1 cellular context compared by ENCODE assay signal in the genomic region with DNA sequence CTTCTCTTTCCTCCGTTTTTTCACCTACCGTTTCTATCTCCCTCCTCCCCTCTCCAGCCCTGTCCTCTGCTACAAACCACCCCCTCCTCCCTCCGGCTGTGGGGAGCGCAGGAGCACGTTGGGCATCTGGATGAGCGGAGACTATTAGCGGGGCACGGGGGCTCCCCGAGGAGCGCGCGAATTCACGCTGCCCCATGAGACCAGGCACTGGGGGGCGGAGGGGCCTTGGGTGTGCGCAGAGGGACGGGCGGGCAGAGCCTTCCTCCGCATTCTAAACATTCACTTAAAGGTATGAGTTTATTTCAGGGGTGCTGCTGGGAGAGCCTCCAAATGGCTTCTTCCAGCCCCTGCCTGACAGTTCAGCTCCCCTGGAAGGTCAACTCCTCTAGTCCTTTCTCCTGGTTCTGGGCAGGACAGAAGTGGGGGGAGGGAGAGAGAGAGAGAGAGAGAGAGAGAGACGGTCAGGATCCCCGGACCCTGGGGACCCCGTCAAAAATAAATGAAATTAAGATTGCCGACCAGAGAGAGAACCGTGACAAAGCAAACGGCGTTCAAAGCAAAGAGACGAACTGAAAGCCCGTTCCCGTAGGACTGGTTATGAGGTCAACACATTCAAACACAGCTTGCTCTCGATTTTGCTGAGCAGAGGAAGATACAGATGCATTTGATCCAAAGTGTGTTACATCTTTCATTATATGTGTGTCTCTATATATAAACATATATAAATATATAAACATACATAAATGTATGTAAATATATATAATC.
TF ChIP-seq lines count a peak whose summit lies in the region.

No MANE protein-coding gene starts in this region.

TF ChIP-seq in H1, 55 proteins besides CTCF, POLR2A, EP300 and RAD21:
- TF ChIP-seq TEAD4 (IDR thresholded peaks at IDR 0.05; ENCODE audit: low read depth, low read length) = no peak
- peak; percentile 80; the same call in 1 of the 2 replicates for TF ChIP-seq TCF12 (IDR thresholded peaks at IDR 0.05; ENCODE audit: low read depth, low read length)
- no peak for TF ChIP-seq YY1 (IDR thresholded peaks at IDR 0.05; ENCODE audit: low read depth, low read length)
- TF ChIP-seq SRF (IDR thresholded peaks at IDR 0.05; ENCODE audit: low read depth, low read length) = no peak
- no peak for TF ChIP-seq FOSL1 (IDR thresholded peaks at IDR 0.05; ENCODE audit: insufficient read depth, low read depth, low read length)
- TF ChIP-seq, protein P1, sequence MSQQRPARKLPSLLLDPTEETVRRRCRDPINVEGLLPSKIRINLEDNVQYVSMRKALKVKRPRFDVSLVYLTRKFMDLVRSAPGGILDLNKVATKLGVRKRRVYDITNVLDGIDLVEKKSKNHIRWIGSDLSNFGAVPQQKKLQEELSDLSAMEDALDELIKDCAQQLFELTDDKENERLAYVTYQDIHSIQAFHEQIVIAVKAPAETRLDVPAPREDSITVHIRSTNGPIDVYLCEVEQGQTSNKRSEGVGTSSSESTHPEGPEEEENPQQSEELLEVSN (IDR thresholded peaks at IDR 0.05) = no peak
- TF ChIP-seq RXRA (IDR thresholded peaks at IDR 0.05; ENCODE audit: insufficient read depth, low read depth, low read length) = no peak
- no peak for TF ChIP-seq KDM5A (IDR thresholded peaks at IDR 0.05; ENCODE audit: low read length)
- TF ChIP-seq KDM1A (IDR thresholded peaks at IDR 0.05; ENCODE audit: borderline replicate concordance, low read length) = peak; percentile 47; the same call in 1 of the 2 replicates
- TF ChIP-seq, protein P2, sequence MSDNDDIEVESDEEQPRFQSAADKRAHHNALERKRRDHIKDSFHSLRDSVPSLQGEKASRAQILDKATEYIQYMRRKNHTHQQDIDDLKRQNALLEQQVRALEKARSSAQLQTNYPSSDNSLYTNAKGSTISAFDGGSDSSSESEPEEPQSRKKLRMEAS (IDR thresholded peaks at IDR 0.05) = no peak; the same call in 1 of the 2 replicates
- no peak for TF ChIP-seq SAP30 (IDR thresholded peaks at IDR 0.05; ENCODE audit: insufficient read depth, insufficient replicate concordance, low read length)
- TF ChIP-seq CTBP2 (IDR thresholded peaks at IDR 0.05; ENCODE audit: borderline replicate concordance, insufficient read depth, insufficient read length, low read length) = peak; percentile 97
- no peak for TF ChIP-seq TBP (IDR thresholded peaks at IDR 0.05; ENCODE audit: low read depth, low read length)
- TF ChIP-seq KDM4A (IDR thresholded peaks at IDR 0.05; ENCODE audit: low read depth, low read length, severe bottlenecking) = peak; percentile 34
- TF ChIP-seq HDAC6 (IDR thresholded peaks at IDR 0.05; ENCODE audit: low read depth, low read length) = no peak
- TF ChIP-seq EZH2 (IDR thresholded peaks at IDR 0.05; ENCODE audit: low read depth, low read length, severe bottlenecking) = no peak
- no peak for TF ChIP-seq CEBPB (IDR thresholded peaks at IDR 0.05; ENCODE audit: low read depth, low read length)
- TF ChIP-seq, protein P3, sequence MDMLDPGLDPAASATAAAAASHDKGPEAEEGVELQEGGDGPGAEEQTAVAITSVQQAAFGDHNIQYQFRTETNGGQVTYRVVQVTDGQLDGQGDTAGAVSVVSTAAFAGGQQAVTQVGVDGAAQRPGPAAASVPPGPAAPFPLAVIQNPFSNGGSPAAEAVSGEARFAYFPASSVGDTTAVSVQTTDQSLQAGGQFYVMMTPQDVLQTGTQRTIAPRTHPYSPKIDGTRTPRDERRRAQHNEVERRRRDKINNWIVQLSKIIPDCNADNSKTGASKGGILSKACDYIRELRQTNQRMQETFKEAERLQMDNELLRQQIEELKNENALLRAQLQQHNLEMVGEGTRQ (IDR thresholded peaks at IDR 0.05; ENCODE audit: low read length) = no peak
- TF ChIP-seq TAF7 (optimal IDR thresholded peaks at IDR 0.05; ENCODE audit: borderline replicate concordance, low read depth, low read length) = no peak
- TF ChIP-seq RFX5 (IDR thresholded peaks at IDR 0.05; ENCODE audit: borderline replicate concordance, low read depth, low read length) = no peak
- TF ChIP-seq MAFK (IDR thresholded peaks at IDR 0.05; ENCODE audit: low read depth, low read length) = no peak
- no peak for TF ChIP-seq BACH1 (IDR thresholded peaks at IDR 0.05; ENCODE audit: low read length)
- no peak for TF ChIP-seq JUN (IDR thresholded peaks at IDR 0.05; ENCODE audit: low read depth, low read length)
- TF ChIP-seq TAF1 (IDR thresholded peaks at IDR 0.05; ENCODE audit: low read depth, low read length) = no peak
- no peak for TF ChIP-seq JUND (IDR thresholded peaks at IDR 0.05; ENCODE audit: low read length)
- no peak for TF ChIP-seq CREB1 (IDR thresholded peaks at IDR 0.05)
- no peak for TF ChIP-seq SIRT6 (IDR thresholded peaks at IDR 0.05; ENCODE audit: low read length)
- TF ChIP-seq, protein P4, sequence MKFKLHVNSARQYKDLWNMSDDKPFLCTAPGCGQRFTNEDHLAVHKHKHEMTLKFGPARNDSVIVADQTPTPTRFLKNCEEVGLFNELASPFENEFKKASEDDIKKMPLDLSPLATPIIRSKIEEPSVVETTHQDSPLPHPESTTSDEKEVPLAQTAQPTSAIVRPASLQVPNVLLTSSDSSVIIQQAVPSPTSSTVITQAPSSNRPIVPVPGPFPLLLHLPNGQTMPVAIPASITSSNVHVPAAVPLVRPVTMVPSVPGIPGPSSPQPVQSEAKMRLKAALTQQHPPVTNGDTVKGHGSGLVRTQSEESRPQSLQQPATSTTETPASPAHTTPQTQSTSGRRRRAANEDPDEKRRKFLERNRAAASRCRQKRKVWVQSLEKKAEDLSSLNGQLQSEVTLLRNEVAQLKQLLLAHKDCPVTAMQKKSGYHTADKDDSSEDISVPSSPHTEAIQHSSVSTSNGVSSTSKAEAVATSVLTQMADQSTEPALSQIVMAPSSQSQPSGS (IDR thresholded peaks at IDR 0.05; ENCODE audit: low read length) = no peak
- TF ChIP-seq GTF2F1 (IDR thresholded peaks at IDR 0.05; ENCODE audit: borderline replicate concordance, low read depth, low read length) = no peak
- TF ChIP-seq BCL11A (IDR thresholded peaks at IDR 0.05; ENCODE audit: low read depth in 2 of 2, low read length in 2 of 2) = no peak
- TF ChIP-seq ZNF274 (IDR thresholded peaks at IDR 0.05; ENCODE audit: borderline replicate concordance, extremely low read depth, low read length) = no peak
- TF ChIP-seq GABPA (IDR thresholded peaks at IDR 0.05; ENCODE audit: borderline replicate concordance, insufficient read depth, low read length) = no peak
- TF ChIP-seq POLR2AphosphoS5 (IDR thresholded peaks at IDR 0.05; ENCODE audit: low read depth, low read length) = no peak
- no peak for TF ChIP-seq SIX5 (IDR thresholded peaks at IDR 0.05; ENCODE audit: low read depth, low read length)
- no peak for TF ChIP-seq SP4 (IDR thresholded peaks at IDR 0.05; ENCODE audit: low read length)
- TF ChIP-seq, protein P5, sequence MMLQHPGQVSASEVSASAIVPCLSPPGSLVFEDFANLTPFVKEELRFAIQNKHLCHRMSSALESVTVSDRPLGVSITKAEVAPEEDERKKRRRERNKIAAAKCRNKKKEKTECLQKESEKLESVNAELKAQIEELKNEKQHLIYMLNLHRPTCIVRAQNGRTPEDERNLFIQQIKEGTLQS (IDR thresholded peaks at IDR 0.05; ENCODE audit: insufficient read depth, low read depth, low read length) = no peak
- no peak for TF ChIP-seq POU5F1 (IDR thresholded peaks at IDR 0.05; ENCODE audit: low read depth, low read length)
- TF ChIP-seq SP2 (IDR thresholded peaks at IDR 0.05; ENCODE audit: low read length) = no peak
- no peak for TF ChIP-seq RBBP5 (IDR thresholded peaks at IDR 0.05; ENCODE audit: borderline replicate concordance, low read depth, low read length)
- TF ChIP-seq CHD1 (IDR thresholded peaks at IDR 0.05; ENCODE audit: low read depth, low read length) = no peak
- TF ChIP-seq NANOG (IDR thresholded peaks at IDR 0.05; ENCODE audit: insufficient read depth, low read depth, low read length, poor library complexity, severe bottlenecking) = peak; percentile 25
- peak; percentile 24 to 86; a peak in 1 of 4 replicates for TF ChIP-seq HDAC2 (IDR thresholded peaks at IDR 0.05; ENCODE audit: borderline replicate concordance in 1 of 2, low read depth in 2 of 2, low read length in 2 of 2)
- no peak; the same call in 1 of the 2 replicates for TF ChIP-seq SP1 (IDR thresholded peaks at IDR 0.05; ENCODE audit: low read depth, low read length)
- TF ChIP-seq, protein P6, sequence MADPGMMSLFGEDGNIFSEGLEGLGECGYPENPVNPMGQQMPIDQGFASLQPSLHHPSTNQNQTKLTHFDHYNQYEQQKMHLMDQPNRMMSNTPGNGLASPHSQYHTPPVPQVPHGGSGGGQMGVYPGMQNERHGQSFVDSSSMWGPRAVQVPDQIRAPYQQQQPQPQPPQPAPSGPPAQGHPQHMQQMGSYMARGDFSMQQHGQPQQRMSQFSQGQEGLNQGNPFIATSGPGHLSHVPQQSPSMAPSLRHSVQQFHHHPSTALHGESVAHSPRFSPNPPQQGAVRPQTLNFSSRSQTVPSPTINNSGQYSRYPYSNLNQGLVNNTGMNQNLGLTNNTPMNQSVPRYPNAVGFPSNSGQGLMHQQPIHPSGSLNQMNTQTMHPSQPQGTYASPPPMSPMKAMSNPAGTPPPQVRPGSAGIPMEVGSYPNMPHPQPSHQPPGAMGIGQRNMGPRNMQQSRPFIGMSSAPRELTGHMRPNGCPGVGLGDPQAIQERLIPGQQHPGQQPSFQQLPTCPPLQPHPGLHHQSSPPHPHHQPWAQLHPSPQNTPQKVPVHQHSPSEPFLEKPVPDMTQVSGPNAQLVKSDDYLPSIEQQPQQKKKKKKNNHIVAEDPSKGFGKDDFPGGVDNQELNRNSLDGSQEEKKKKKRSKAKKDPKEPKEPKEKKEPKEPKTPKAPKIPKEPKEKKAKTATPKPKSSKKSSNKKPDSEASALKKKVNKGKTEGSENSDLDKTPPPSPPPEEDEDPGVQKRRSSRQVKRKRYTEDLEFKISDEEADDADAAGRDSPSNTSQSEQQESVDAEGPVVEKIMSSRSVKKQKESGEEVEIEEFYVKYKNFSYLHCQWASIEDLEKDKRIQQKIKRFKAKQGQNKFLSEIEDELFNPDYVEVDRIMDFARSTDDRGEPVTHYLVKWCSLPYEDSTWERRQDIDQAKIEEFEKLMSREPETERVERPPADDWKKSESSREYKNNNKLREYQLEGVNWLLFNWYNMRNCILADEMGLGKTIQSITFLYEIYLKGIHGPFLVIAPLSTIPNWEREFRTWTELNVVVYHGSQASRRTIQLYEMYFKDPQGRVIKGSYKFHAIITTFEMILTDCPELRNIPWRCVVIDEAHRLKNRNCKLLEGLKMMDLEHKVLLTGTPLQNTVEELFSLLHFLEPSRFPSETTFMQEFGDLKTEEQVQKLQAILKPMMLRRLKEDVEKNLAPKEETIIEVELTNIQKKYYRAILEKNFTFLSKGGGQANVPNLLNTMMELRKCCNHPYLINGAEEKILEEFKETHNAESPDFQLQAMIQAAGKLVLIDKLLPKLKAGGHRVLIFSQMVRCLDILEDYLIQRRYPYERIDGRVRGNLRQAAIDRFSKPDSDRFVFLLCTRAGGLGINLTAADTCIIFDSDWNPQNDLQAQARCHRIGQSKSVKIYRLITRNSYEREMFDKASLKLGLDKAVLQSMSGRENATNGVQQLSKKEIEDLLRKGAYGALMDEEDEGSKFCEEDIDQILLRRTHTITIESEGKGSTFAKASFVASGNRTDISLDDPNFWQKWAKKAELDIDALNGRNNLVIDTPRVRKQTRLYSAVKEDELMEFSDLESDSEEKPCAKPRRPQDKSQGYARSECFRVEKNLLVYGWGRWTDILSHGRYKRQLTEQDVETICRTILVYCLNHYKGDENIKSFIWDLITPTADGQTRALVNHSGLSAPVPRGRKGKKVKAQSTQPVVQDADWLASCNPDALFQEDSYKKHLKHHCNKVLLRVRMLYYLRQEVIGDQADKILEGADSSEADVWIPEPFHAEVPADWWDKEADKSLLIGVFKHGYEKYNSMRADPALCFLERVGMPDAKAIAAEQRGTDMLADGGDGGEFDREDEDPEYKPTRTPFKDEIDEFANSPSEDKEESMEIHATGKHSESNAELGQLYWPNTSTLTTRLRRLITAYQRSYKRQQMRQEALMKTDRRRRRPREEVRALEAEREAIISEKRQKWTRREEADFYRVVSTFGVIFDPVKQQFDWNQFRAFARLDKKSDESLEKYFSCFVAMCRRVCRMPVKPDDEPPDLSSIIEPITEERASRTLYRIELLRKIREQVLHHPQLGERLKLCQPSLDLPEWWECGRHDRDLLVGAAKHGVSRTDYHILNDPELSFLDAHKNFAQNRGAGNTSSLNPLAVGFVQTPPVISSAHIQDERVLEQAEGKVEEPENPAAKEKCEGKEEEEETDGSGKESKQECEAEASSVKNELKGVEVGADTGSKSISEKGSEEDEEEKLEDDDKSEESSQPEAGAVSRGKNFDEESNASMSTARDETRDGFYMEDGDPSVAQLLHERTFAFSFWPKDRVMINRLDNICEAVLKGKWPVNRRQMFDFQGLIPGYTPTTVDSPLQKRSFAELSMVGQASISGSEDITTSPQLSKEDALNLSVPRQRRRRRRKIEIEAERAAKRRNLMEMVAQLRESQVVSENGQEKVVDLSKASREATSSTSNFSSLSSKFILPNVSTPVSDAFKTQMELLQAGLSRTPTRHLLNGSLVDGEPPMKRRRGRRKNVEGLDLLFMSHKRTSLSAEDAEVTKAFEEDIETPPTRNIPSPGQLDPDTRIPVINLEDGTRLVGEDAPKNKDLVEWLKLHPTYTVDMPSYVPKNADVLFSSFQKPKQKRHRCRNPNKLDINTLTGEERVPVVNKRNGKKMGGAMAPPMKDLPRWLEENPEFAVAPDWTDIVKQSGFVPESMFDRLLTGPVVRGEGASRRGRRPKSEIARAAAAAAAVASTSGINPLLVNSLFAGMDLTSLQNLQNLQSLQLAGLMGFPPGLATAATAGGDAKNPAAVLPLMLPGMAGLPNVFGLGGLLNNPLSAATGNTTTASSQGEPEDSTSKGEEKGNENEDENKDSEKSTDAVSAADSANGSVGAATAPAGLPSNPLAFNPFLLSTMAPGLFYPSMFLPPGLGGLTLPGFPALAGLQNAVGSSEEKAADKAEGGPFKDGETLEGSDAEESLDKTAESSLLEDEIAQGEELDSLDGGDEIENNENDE (IDR thresholded peaks at IDR 0.05; ENCODE audit: insufficient replicate concordance, low read length) = no peak
- TF ChIP-seq SIN3A (conservative IDR thresholded peaks at IDR 0.05 in 1 of 2, IDR thresholded peaks at IDR 0.05 in 1 of 2; ENCODE audit: low read depth in 1 of 2, low read length in 2 of 2) = no peak
- TF ChIP-seq NRF1 (IDR thresholded peaks at IDR 0.05; ENCODE audit: low read depth, low read length) = no peak
- TF ChIP-seq CBX5 (IDR thresholded peaks at IDR 0.05; ENCODE audit: low read depth, low read length) = no peak
- no peak for TF ChIP-seq CHD2 (IDR thresholded peaks at IDR 0.05; ENCODE audit: low read length)
- TF ChIP-seq EGR1 (IDR thresholded peaks at IDR 0.05; ENCODE audit: borderline replicate concordance, low read depth, low read length) = peak; percentile 87
- peak; percentile 32 for TF ChIP-seq ASH2L (IDR thresholded peaks at IDR 0.05; ENCODE audit: low read length)
- no peak for TF ChIP-seq PHF8 (conservative IDR thresholded peaks at IDR 0.05; ENCODE audit: low read depth, low read length)
- TF ChIP-seq RNF2 (IDR thresholded peaks at IDR 0.05; ENCODE audit: borderline replicate concordance, low read depth, low read length, missing control alignments, poor library complexity, severe bottlenecking) = peak; percentile 75
